18 cellular contexts compared by ENCODE assay signal in the genomic region with DNA sequence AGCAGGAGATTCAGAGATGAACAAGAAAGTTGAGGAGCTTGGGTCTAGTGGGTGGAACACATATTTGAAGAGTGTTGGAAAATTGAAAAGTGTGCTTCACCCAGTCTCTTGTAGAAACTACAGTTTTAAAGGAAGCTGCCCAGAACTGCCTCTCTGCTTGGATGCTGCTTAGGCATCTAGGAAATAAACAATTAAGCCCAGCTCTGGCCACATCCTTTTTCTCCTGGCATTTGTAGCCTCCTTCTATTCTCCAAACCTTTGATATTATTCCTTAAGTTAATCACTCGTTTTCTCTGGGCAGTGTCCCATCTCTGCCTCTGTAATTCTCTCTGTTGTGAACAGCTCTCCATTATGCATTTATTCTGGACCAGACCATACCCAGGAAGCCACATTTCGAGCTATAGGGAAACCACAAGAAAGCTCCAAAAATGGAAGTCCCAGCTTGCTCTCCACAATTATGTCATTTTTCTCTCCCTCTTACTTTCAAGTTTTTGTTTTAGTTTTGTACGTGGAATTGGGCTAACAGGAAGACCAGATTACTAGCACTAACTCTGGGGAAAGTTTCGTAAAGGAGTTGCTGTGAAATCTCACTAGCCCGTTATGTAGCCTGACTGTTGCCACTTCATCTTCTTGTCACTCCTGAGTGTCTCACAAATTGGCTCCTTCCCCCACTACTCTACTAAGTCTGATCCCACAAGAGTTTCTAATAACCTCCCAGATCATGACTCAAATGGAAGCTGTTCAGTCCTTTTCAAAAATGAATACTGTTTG.
DNase-seq lines count a peak whose midpoint lies in the region; ATAC-seq and TF ChIP-seq lines count a peak whose summit lies in the region.
"Had no signal": no experiment of that assay in that cellular context is flagged by ENCODE, and none has a peak within 500 bp of the region (broad histone marks: within the 10 kb centered on the region; RNA-seq: fewer than 3 reads in every experiment).

No MANE protein-coding gene starts in this region.

- H3K4me3 ChIP-seq in GM12865 (ENCODE audit: low read depth, low read length) (no peak overlapping the region), astrocyte of the spinal cord (ENCODE audit: low read depth, low read length) (no peak overlapping the region)
- H3K4me3 ChIP-seq: cardiac muscle cell, left ventricle myocardium inferior had no signal

- in situ Hi-C loops in astrocyte of the spinal cord (cut with HindIII; ENCODE audit: low sequenced_read_pairs) = no loop called here

- ATAC-seq in GM21381 (IDR thresholded peaks at IDR 0.05; ENCODE audit: unreplicated experiment) (peak; percentile 77), HG03432 (IDR thresholded peaks at IDR 0.05; ENCODE audit: unreplicated experiment) (peak; percentile 78), GM21367 (IDR thresholded peaks at IDR 0.05; ENCODE audit: unreplicated experiment) (no peak)
- ATAC-seq: activated CD8-positive, alpha-beta T cell treated with anti-CD3 and anti-CD28 coated beads, Interleukin-2, amount 10 ng/mL, durations not matched to agents 7 days and 5 days had no signal

- intact Hi-C loops in posterior cingulate gyrus (cut with DNase I) = no loop called here

- no peak for TF ChIP-seq CTCF in GM12865 (IDR thresholded peaks at IDR 0.05; ENCODE audit: insufficient read depth, low read depth, low read length, missing control alignments)
- no peak for TF ChIP-seq CTCF in astrocyte of the spinal cord (IDR thresholded peaks at IDR 0.05; ENCODE audit: low read depth, low read length)

- DNase-seq in GM12865 (ENCODE audit: low read depth) = peak; percentile 68
- DNase-seq in astrocyte of the spinal cord (ENCODE audit: low read depth, low spot score) = peak; percentile 22
- DNase-seq in occipital lobe (lab: John Stamatoyannopoulos, UW) = no peak
- no peak for DNase-seq in NCI-H226
- DNase-seq in posterior cingulate gyrus = no peak
- DNase-seq: activated CD8-positive, alpha-beta T cell treated with anti-CD3 and anti-CD28 coated beads, Interleukin-2, amount 10 ng/mL, durations not matched to agents 7 days and 5 days; activated effector memory CD4-positive, alpha-beta T cell treated with anti-CD3 and anti-CD28 coated beads, Interleukin-2, amount 50 U/mL, for 16 hours; H9; hypothalamus; left ventricle myocardium inferior; NCI-H1694; NCI-H748 treated with DMSO at 0.1 percent for 48 hours; nephron progenitor cell; T1000 had no signal

Comparison
In these comparisons a context has a peak if more than half of its experiments do, and no peak if none do; other contexts are left out.
1. DNase-seq: peak in GM12865 (single experiment) and astrocyte of the spinal cord (single experiment); none in occipital lobe (single experiment), NCI-H226 (single experiment) and posterior cingulate gyrus (0 of 10).